1 cellular context compared by ENCODE assay signal in the genomic region with DNA sequence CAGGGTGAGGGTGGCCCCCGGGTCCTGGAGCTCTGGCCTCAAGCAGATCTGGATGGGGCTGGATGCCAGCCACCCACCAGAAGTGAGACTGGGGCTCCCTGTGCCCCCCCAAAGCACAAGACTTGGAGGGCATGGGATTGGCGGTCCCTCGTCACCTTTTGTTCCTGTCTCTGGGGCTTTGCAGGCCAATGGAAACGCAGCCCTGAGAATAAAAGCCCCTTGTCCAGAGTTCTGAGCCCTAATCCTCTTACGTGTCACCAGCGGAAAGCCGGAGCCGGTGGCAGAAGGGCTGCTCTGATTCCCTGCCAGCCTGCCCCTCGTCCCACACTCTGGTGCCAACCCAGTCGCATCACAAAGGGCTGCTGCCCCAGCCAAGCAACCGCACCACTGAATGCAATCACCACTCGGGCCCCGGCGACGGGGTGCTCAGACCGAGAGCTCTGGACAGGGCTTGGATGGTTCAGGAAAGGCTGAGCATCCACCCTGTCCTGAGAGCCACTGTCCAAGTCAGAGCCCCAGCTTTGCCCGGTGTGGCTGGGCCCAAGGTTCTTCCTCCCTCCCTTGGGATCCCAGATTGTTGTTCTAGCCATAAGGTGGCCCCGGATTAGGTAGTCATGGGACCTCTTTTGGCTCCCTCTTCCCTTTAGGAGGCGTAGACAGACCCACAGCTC.
TF ChIP-seq lines count a peak whose summit lies in the region.

No MANE protein-coding gene starts in this region.

TF ChIP-seq in H1, 55 proteins besides CTCF, POLR2A, EP300 and RAD21:
- TF ChIP-seq EZH2 (IDR thresholded peaks at IDR 0.05; ENCODE audit: low read depth, low read length, severe bottlenecking): no peak
- no peak for TF ChIP-seq CHD2 (IDR thresholded peaks at IDR 0.05; ENCODE audit: low read length)
- no peak for TF ChIP-seq TAF1 (IDR thresholded peaks at IDR 0.05; ENCODE audit: low read depth, low read length)
- TF ChIP-seq, protein P1, sequence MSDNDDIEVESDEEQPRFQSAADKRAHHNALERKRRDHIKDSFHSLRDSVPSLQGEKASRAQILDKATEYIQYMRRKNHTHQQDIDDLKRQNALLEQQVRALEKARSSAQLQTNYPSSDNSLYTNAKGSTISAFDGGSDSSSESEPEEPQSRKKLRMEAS (IDR thresholded peaks at IDR 0.05): no peak
- TF ChIP-seq KDM5A (IDR thresholded peaks at IDR 0.05; ENCODE audit: low read length): no peak
- no peak for TF ChIP-seq NRF1 (IDR thresholded peaks at IDR 0.05; ENCODE audit: low read depth, low read length)
- TF ChIP-seq BRCA1 (IDR thresholded peaks at IDR 0.05; ENCODE audit: low read depth, low read length): no peak
- TF ChIP-seq HDAC2 (IDR thresholded peaks at IDR 0.05; ENCODE audit: borderline replicate concordance in 1 of 2, low read depth in 2 of 2, low read length in 2 of 2): no peak
- TF ChIP-seq SP4 (IDR thresholded peaks at IDR 0.05; ENCODE audit: low read length): no peak
- no peak for TF ChIP-seq JUND (IDR thresholded peaks at IDR 0.05; ENCODE audit: low read length)
- TF ChIP-seq RFX5 (IDR thresholded peaks at IDR 0.05; ENCODE audit: borderline replicate concordance, low read depth, low read length): no peak
- TF ChIP-seq SP2 (IDR thresholded peaks at IDR 0.05; ENCODE audit: low read length): no peak
